2 cellular contexts compared by ENCODE assay signal in the genomic region with DNA sequence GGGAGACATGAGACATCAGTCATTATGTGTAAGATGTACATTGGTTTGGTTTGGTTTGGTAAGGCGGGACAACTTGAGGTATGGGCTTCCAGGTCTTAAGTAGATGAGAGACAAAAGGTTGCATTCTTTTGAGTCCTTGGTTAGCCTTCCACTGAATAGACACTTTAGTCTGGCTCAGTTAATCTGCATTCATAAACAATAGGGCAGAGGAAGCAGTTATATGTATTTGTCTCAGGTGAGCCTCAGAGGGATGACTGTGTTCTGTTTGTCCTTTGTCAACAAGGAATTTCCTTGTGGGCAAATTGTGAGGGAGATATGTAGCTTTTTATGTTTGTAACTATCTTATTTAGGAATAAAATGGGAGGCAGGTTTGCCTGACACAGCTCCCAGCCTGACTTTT.
A peak's percentile ranks its signal among the peaks of the same experiment; 100 is the strongest.
TF ChIP-seq lines count a peak whose summit lies in the region.

No MANE protein-coding gene starts in this region.

TF ChIP-seq in WTC11, 78 proteins besides CTCF, POLR2A, EP300 and RAD21:
- no peak for TF ChIP-seq TEAD1 (CRISPR knock-in tag; IDR thresholded peaks at IDR 0.05)
- TF ChIP-seq PRRX2 (CRISPR knock-in tag; IDR thresholded peaks at IDR 0.05) = no peak
- TF ChIP-seq, protein P1, sequence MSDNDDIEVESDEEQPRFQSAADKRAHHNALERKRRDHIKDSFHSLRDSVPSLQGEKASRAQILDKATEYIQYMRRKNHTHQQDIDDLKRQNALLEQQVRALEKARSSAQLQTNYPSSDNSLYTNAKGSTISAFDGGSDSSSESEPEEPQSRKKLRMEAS (CRISPR knock-in tag; IDR thresholded peaks at IDR 0.05) = no peak
- no peak for TF ChIP-seq ETV6 (CRISPR knock-in tag; IDR thresholded peaks at IDR 0.05)
- TF ChIP-seq, protein P2, sequence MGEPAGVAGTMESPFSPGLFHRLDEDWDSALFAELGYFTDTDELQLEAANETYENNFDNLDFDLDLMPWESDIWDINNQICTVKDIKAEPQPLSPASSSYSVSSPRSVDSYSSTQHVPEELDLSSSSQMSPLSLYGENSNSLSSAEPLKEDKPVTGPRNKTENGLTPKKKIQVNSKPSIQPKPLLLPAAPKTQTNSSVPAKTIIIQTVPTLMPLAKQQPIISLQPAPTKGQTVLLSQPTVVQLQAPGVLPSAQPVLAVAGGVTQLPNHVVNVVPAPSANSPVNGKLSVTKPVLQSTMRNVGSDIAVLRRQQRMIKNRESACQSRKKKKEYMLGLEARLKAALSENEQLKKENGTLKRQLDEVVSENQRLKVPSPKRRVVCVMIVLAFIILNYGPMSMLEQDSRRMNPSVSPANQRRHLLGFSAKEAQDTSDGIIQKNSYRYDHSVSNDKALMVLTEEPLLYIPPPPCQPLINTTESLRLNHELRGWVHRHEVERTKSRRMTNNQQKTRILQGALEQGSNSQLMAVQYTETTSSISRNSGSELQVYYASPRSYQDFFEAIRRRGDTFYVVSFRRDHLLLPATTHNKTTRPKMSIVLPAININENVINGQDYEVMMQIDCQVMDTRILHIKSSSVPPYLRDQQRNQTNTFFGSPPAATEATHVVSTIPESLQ (CRISPR knock-in tag; IDR thresholded peaks at IDR 0.05) = no peak
- TF ChIP-seq TP53 (CRISPR knock-in tag; IDR thresholded peaks at IDR 0.05) = no peak
- no peak for TF ChIP-seq NFATC4 (CRISPR knock-in tag; IDR thresholded peaks at IDR 0.05)
- TF ChIP-seq, protein P3, sequence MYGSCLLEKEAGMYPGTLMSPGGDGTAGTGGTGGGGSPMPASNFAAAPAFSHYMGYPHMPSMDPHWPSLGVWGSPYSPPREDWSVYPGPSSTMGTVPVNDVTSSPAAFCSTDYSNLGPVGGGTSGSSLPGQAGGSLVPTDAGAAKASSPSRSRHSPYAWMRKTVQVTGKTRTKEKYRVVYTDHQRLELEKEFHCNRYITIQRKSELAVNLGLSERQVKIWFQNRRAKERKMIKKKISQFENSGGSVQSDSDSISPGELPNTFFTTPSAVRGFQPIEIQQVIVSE (CRISPR knock-in tag; IDR thresholded peaks at IDR 0.05; ENCODE audit: borderline replicate concordance) = no peak
- TF ChIP-seq, protein P4, sequence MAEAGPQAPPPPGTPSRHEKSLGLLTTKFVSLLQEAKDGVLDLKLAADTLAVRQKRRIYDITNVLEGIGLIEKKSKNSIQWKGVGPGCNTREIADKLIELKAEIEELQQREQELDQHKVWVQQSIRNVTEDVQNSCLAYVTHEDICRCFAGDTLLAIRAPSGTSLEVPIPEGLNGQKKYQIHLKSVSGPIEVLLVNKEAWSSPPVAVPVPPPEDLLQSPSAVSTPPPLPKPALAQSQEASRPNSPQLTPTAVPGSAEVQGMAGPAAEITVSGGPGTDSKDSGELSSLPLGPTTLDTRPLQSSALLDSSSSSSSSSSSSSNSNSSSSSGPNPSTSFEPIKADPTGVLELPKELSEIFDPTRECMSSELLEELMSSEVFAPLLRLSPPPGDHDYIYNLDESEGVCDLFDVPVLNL (CRISPR knock-in tag; IDR thresholded peaks at IDR 0.05; ENCODE audit: borderline replicate concordance, low read depth) = no peak
- no peak for TF ChIP-seq CREM (CRISPR knock-in tag; IDR thresholded peaks at IDR 0.05)
- TF ChIP-seq KAT7 (CRISPR knock-in tag; IDR thresholded peaks at IDR 0.05; ENCODE audit: borderline replicate concordance) = no peak

TF ChIP-seq in HepG2, 621 proteins besides CTCF, POLR2A, EP300 and RAD21:
- TF ChIP-seq, protein P5, sequence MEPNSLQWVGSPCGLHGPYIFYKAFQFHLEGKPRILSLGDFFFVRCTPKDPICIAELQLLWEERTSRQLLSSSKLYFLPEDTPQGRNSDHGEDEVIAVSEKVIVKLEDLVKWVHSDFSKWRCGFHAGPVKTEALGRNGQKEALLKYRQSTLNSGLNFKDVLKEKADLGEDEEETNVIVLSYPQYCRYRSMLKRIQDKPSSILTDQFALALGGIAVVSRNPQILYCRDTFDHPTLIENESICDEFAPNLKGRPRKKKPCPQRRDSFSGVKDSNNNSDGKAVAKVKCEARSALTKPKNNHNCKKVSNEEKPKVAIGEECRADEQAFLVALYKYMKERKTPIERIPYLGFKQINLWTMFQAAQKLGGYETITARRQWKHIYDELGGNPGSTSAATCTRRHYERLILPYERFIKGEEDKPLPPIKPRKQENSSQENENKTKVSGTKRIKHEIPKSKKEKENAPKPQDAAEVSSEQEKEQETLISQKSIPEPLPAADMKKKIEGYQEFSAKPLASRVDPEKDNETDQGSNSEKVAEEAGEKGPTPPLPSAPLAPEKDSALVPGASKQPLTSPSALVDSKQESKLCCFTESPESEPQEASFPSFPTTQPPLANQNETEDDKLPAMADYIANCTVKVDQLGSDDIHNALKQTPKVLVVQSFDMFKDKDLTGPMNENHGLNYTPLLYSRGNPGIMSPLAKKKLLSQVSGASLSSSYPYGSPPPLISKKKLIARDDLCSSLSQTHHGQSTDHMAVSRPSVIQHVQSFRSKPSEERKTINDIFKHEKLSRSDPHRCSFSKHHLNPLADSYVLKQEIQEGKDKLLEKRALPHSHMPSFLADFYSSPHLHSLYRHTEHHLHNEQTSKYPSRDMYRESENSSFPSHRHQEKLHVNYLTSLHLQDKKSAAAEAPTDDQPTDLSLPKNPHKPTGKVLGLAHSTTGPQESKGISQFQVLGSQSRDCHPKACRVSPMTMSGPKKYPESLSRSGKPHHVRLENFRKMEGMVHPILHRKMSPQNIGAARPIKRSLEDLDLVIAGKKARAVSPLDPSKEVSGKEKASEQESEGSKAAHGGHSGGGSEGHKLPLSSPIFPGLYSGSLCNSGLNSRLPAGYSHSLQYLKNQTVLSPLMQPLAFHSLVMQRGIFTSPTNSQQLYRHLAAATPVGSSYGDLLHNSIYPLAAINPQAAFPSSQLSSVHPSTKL (CRISPR knock-in tag; IDR thresholded peaks at IDR 0.05) = peak; percentile 42; the same call in 1 of the 2 replicates
- TF ChIP-seq FOXA1 (IDR thresholded peaks at IDR 0.05) (no peak), FOXA1 (CRISPR knock-in tag; IDR thresholded peaks at IDR 0.05) (peak; percentile 72), ZNF12 (CRISPR knock-in tag; IDR thresholded peaks at IDR 0.05) (peak; percentile 36; the same call in 1 of the 2 replicates), SOX13 (IDR thresholded peaks at IDR 0.05) (peak; percentile 17; the same call in 1 of the 2 replicates), SOX13 (CRISPR knock-in tag; conservative IDR thresholded peaks at IDR 0.05 in 1 of 2, IDR thresholded peaks at IDR 0.05 in 1 of 2) (peak in 1 of 2 experiments; percentile 84; a peak in 2 of 4 replicates), FOXA3 (CRISPR knock-in tag; IDR thresholded peaks at IDR 0.05) (peak; percentile 82), MIER3 (CRISPR knock-in tag; IDR thresholded peaks at IDR 0.05; ENCODE audit: borderline replicate concordance) (no peak), ZNF263 (CRISPR knock-in tag; IDR thresholded peaks at IDR 0.05) (peak; percentile 52; the same call in 1 of the 2 replicates), GATAD2A (CRISPR knock-in tag; IDR thresholded peaks at IDR 0.05) (0 out of 2 replicates have a peak, but pooled peaks have one; percentile 39), ZNF615 (CRISPR knock-in tag; IDR thresholded peaks at IDR 0.05; ENCODE audit: borderline replicate concordance) (no peak), EHMT2 (IDR thresholded peaks at IDR 0.05; ENCODE audit: borderline replicate concordance, low read depth, low read length) (no peak), SOX6 (IDR thresholded peaks at IDR 0.05) (no peak), SOX6 (CRISPR knock-in tag; IDR thresholded peaks at IDR 0.05) (peak; percentile 60), FOXP1 (IDR thresholded peaks at IDR 0.05) (no peak), FOXP1 (CRISPR knock-in tag; IDR thresholded peaks at IDR 0.05) (peak; percentile 41; the same call in 1 of the 2 replicates), SOX5 (CRISPR knock-in tag; IDR thresholded peaks at IDR 0.05; ENCODE audit: borderline replicate concordance) (peak; percentile 65; the same call in 1 of the 2 replicates), ZNF605 (CRISPR knock-in tag; IDR thresholded peaks at IDR 0.05) (no peak), FLYWCH1 (CRISPR knock-in tag; IDR thresholded peaks at IDR 0.05) (no peak), GABPA (IDR thresholded peaks at IDR 0.05; ENCODE audit: low read depth, low read length) (no peak), GABPA (CRISPR knock-in tag; IDR thresholded peaks at IDR 0.05; ENCODE audit: low read depth) (no peak)
- TF ChIP-seq, protein P6, sequence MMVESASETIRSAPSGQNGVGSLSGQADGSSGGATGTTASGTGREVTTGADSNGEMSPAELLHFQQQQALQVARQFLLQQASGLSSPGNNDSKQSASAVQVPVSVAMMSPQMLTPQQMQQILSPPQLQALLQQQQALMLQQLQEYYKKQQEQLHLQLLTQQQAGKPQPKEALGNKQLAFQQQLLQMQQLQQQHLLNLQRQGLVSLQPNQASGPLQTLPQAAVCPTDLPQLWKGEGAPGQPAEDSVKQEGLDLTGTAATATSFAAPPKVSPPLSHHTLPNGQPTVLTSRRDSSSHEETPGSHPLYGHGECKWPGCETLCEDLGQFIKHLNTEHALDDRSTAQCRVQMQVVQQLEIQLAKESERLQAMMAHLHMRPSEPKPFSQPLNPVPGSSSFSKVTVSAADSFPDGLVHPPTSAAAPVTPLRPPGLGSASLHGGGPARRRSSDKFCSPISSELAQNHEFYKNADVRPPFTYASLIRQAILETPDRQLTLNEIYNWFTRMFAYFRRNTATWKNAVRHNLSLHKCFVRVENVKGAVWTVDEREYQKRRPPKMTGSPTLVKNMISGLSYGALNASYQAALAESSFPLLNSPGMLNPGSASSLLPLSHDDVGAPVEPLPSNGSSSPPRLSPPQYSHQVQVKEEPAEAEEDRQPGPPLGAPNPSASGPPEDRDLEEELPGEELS (CRISPR knock-in tag; IDR thresholded peaks at IDR 0.05) = 0 out of 2 replicates have a peak, but pooled peaks have one; percentile 28
- TF ChIP-seq, protein P7, sequence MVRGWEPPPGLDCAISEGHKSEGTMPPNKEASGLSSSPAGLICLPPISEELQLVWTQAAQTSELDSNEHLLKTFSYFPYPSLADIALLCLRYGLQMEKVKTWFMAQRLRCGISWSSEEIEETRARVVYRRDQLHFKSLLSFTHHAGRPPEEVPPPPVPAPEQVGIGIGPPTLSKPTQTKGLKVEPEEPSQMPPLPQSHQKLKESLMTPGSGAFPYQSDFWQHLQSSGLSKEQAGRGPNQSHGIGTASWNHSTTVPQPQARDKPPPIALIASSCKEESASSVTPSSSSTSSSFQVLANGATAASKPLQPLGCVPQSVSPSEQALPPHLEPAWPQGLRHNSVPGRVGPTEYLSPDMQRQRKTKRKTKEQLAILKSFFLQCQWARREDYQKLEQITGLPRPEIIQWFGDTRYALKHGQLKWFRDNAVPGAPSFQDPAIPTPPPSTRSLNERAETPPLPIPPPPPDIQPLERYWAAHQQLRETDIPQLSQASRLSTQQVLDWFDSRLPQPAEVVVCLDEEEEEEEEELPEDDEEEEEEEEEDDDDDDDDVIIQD (CRISPR knock-in tag; IDR thresholded peaks at IDR 0.05; ENCODE audit: low read depth) = peak; percentile 18; the same call in 1 of the 2 replicates
- TF ChIP-seq, protein P8, sequence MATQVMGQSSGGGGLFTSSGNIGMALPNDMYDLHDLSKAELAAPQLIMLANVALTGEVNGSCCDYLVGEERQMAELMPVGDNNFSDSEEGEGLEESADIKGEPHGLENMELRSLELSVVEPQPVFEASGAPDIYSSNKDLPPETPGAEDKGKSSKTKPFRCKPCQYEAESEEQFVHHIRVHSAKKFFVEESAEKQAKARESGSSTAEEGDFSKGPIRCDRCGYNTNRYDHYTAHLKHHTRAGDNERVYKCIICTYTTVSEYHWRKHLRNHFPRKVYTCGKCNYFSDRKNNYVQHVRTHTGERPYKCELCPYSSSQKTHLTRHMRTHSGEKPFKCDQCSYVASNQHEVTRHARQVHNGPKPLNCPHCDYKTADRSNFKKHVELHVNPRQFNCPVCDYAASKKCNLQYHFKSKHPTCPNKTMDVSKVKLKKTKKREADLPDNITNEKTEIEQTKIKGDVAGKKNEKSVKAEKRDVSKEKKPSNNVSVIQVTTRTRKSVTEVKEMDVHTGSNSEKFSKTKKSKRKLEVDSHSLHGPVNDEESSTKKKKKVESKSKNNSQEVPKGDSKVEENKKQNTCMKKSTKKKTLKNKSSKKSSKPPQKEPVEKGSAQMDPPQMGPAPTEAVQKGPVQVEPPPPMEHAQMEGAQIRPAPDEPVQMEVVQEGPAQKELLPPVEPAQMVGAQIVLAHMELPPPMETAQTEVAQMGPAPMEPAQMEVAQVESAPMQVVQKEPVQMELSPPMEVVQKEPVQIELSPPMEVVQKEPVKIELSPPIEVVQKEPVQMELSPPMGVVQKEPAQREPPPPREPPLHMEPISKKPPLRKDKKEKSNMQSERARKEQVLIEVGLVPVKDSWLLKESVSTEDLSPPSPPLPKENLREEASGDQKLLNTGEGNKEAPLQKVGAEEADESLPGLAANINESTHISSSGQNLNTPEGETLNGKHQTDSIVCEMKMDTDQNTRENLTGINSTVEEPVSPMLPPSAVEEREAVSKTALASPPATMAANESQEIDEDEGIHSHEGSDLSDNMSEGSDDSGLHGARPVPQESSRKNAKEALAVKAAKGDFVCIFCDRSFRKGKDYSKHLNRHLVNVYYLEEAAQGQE (IDR thresholded peaks at IDR 0.05; ENCODE audit: borderline replicate concordance in 1 of 2, low read depth in 1 of 2, low read length in 2 of 2) = no peak
